Comparison of ENCODE assay signal across 15 cellular contexts in the genomic region with DNA sequence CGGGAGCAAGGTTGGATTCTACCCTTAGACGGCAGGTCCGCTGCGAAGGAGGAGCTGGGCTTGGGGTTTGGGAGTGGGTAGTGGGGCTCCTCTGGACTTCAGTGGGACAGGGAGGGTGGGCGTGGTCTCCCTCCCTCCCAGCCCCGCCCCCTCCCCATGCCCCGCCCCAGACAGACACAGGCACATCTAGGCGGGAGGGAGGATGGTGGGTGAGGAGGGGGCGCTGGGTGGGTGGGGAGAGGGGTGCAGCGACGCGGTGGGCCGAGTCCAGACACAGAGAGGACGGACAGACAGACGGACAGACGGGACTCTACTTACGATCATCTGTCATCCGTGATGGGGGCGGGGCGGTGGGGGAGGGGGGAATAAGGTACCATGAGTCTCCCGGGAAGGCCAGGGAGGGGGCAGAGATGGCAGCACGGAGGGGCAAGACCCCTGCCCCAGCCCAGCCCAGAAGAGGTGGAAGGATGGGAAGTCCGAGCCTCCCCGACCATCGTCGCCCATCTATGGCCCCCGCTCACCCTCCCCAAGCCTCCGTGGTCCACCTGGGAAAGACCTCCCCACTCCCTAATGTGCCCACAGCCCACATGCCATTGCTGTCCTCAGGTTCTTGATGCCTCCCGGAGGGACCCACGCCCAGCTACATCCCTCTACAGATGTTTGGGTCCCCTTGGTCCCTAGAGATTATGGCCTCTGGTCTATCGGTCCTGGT.
DNase-seq lines count a peak whose midpoint lies in the region; ATAC-seq, FAIRE-seq and TF ChIP-seq lines count a peak whose summit lies in the region.
"Had no signal": no experiment of that assay in that cellular context is flagged by ENCODE, and none has a peak within 500 bp of the region (broad histone marks: within the 10 kb centered on the region; RNA-seq: fewer than 3 reads in every experiment).

No MANE protein-coding gene starts in this region.

- intact Hi-C loops in kidney (cut with DNase I) = no loop called here
- intact Hi-C loops in CD14-positive monocyte (cut with micrococcal nuclease) = no loop called here

- H3K4me1 ChIP-seq in kidney (ENCODE audit: control insufficient read depth in 1 of 2, insufficient read depth in 1 of 2, low read depth in 1 of 2, low read length in 2 of 2) = no peaks in the 10 kb centered on the region

- H3K27me3 Mint-ChIP-seq in activated naive CD8-positive, alpha-beta T cell treated with anti-CD3 and anti-CD28 coated beads, Interleukin-2, amount 10 ng/mL, durations not matched to agents 7 days and 5 days = peaks cover 5% of the 10 kb centered on the region
- peaks cover 13% of the 10 kb centered on the region for H3K27me3 Mint-ChIP-seq in activated naive CD8-positive, alpha-beta T cell treated with anti-CD3 and anti-CD28 coated beads, Interleukin-2, amount 50 U/mL, for 24 hours
- H3K27me3 Mint-ChIP-seq in activated T-helper 17 cell treated with anti-CD3 and anti-CD28 coated beads, Interleukin-2, amount 50 U/mL, for 72 hours = peaks cover 16% of the 10 kb centered on the region
- H3K27me3 Mint-ChIP-seq in CD14-positive monocyte (ENCODE audit: low read depth in 3 of 3) = peaks cover 12 to 16% (median 12%) of the 10 kb centered on the region in 3 donors

- H3K4me3 ChIP-seq in kidney (ENCODE audit: low read length in 2 of 2) = no peak overlapping the region
- H3K4me3 ChIP-seq: BLaER1 had no signal

- FAIRE-seq in kidney (lab: Jason Lieb, UNC) = no peak
- FAIRE-seq: GM19239 had no signal

- no peak for ATAC-seq in activated naive CD8-positive, alpha-beta T cell treated with anti-CD3 and anti-CD28 coated beads, Interleukin-2, amount 10 ng/mL, durations not matched to agents 7 days and 5 days (ENCODE audit: low read depth)
- ATAC-seq in activated naive CD8-positive, alpha-beta T cell treated with anti-CD3 and anti-CD28 coated beads, Interleukin-2, amount 50 U/mL, for 24 hours = no peak
- no peak for ATAC-seq in activated T-helper 17 cell treated with anti-CD3 and anti-CD28 coated beads, Interleukin-2, amount 50 U/mL, for 72 hours (replicated peaks)
- ATAC-seq in HG03108 (IDR thresholded peaks at IDR 0.05; ENCODE audit: unreplicated experiment) (no peak), HG02571 (IDR thresholded peaks at IDR 0.05; ENCODE audit: unreplicated experiment) (no peak)

- no peak for DNase-seq in activated naive CD8-positive, alpha-beta T cell treated with anti-CD3 and anti-CD28 coated beads, Interleukin-2, amount 10 ng/mL, durations not matched to agents 7 days and 5 days
- DNase-seq in activated naive CD8-positive, alpha-beta T cell treated with anti-CD3 and anti-CD28 coated beads, Interleukin-2, amount 50 U/mL, for 24 hours = no peak
- peak; percentile 61 for DNase-seq in kidney
- no peak for DNase-seq in CD14-positive monocyte (ENCODE audit: low spot score)
- DNase-seq: 8988T; AML-193; CD4-positive, CD25-positive, alpha-beta regulatory T cell; DMS53; GF-D8 had no signal

- no peaks in the 10 kb centered on the region for H3K36me3 ChIP-seq in kidney (ENCODE audit: control insufficient read depth in 1 of 2, insufficient read depth in 2 of 2, low read length in 2 of 2)
- H3K36me3 ChIP-seq: BLaER1 had no signal

- peak overlapping the region; percentile 8 for H3K27ac Mint-ChIP-seq in activated naive CD8-positive, alpha-beta T cell treated with anti-CD3 and anti-CD28 coated beads, Interleukin-2, amount 10 ng/mL, durations not matched to agents 7 days and 5 days
- no peak overlapping the region for H3K27ac Mint-ChIP-seq in activated naive CD8-positive, alpha-beta T cell treated with anti-CD3 and anti-CD28 coated beads, Interleukin-2, amount 50 U/mL, for 24 hours
- peak overlapping the region; percentile 22 for H3K27ac Mint-ChIP-seq in activated T-helper 17 cell treated with anti-CD3 and anti-CD28 coated beads, Interleukin-2, amount 50 U/mL, for 72 hours
- no peak overlapping the region for H3K27ac Mint-ChIP-seq in CD14-positive monocyte
- H3K27ac Mint-ChIP-seq: IgD-negative memory B cell had no signal

- H3K9ac ChIP-seq in kidney (ENCODE audit: low read length in 2 of 2) = no peak overlapping the region
- H3K9ac ChIP-seq: BLaER1 had no signal

- peaks cover 0 to 11% of the 10 kb centered on the region in 2 donors for H3K9me3 ChIP-seq in kidney (ENCODE audit: control insufficient read depth in 1 of 2, low read length in 2 of 2)

- no peak for TF ChIP-seq CTCF in kidney (IDR thresholded peaks at IDR 0.05; ENCODE audit: borderline replicate concordance, extremely low read depth, insufficient read depth)
- TF ChIP-seq CTCF in CD14-positive monocyte (IDR thresholded peaks at IDR 0.05) = no peak

- POLR2A ChIA-PET in activated naive CD8-positive, alpha-beta T cell treated with anti-CD3 and anti-CD28 coated beads, Interleukin-2, amount 10 ng/mL, durations not matched to agents 7 days and 5 days (lab: Charles Lee) = no interaction called here

- H3K27ac ChIP-seq in kidney (ENCODE audit: low read depth in 2 of 2, low read length in 2 of 2) = no peak overlapping the region
- H3K27ac ChIP-seq: BLaER1 had no signal

- no peak overlapping the region for H3K4me3 Mint-ChIP-seq in activated naive CD8-positive, alpha-beta T cell treated with anti-CD3 and anti-CD28 coated beads, Interleukin-2, amount 10 ng/mL, durations not matched to agents 7 days and 5 days
- no peak overlapping the region for H3K4me3 Mint-ChIP-seq in activated naive CD8-positive, alpha-beta T cell treated with anti-CD3 and anti-CD28 coated beads, Interleukin-2, amount 50 U/mL, for 24 hours
- no peak overlapping the region for H3K4me3 Mint-ChIP-seq in activated T-helper 17 cell treated with anti-CD3 and anti-CD28 coated beads, Interleukin-2, amount 50 U/mL, for 72 hours
- H3K4me3 Mint-ChIP-seq in CD14-positive monocyte = no peak overlapping the region
- H3K4me3 Mint-ChIP-seq: CD4-positive, CD25-positive, alpha-beta regulatory T cell had no signal

- H3K9me3 Mint-ChIP-seq in activated naive CD8-positive, alpha-beta T cell treated with anti-CD3 and anti-CD28 coated beads, Interleukin-2, amount 10 ng/mL, durations not matched to agents 7 days and 5 days = no peaks in the 10 kb centered on the region
- peaks cover 4% of the 10 kb centered on the region for H3K9me3 Mint-ChIP-seq in activated naive CD8-positive, alpha-beta T cell treated with anti-CD3 and anti-CD28 coated beads, Interleukin-2, amount 50 U/mL, for 24 hours
- H3K9me3 Mint-ChIP-seq in activated T-helper 17 cell treated with anti-CD3 and anti-CD28 coated beads, Interleukin-2, amount 50 U/mL, for 72 hours = no peaks in the 10 kb centered on the region
- H3K9me3 Mint-ChIP-seq in CD14-positive monocyte = peaks cover 2 to 8% (median 4%) of the 10 kb centered on the region in 7 donors

- peaks cover 2% of the 10 kb centered on the region for H3K4me1 Mint-ChIP-seq in activated naive CD8-positive, alpha-beta T cell treated with anti-CD3 and anti-CD28 coated beads, Interleukin-2, amount 10 ng/mL, durations not matched to agents 7 days and 5 days
- H3K4me1 Mint-ChIP-seq in activated naive CD8-positive, alpha-beta T cell treated with anti-CD3 and anti-CD28 coated beads, Interleukin-2, amount 50 U/mL, for 24 hours = peaks cover 8% of the 10 kb centered on the region
- H3K4me1 Mint-ChIP-seq in activated T-helper 17 cell treated with anti-CD3 and anti-CD28 coated beads, Interleukin-2, amount 50 U/mL, for 72 hours = no peaks in the 10 kb centered on the region
- no peaks in the 10 kb centered on the region for H3K4me1 Mint-ChIP-seq in CD14-positive monocyte

- no peaks in the 10 kb centered on the region for H3K36me3 Mint-ChIP-seq in activated naive CD8-positive, alpha-beta T cell treated with anti-CD3 and anti-CD28 coated beads, Interleukin-2, amount 10 ng/mL, durations not matched to agents 7 days and 5 days
- H3K36me3 Mint-ChIP-seq in activated naive CD8-positive, alpha-beta T cell treated with anti-CD3 and anti-CD28 coated beads, Interleukin-2, amount 50 U/mL, for 24 hours (ENCODE audit: low read depth) = no peaks in the 10 kb centered on the region
- no peaks in the 10 kb centered on the region for H3K36me3 Mint-ChIP-seq in activated T-helper 17 cell treated with anti-CD3 and anti-CD28 coated beads, Interleukin-2, amount 50 U/mL, for 72 hours (ENCODE audit: low read depth)
- no peaks in the 10 kb centered on the region for H3K36me3 Mint-ChIP-seq in CD14-positive monocyte
- H3K36me3 Mint-ChIP-seq: CD4-positive, CD25-positive, alpha-beta regulatory T cell; IgD-negative memory B cell had no signal

Comparison
In these comparisons a context has a peak if more than half of its experiments do, and no peak if none do; other contexts are left out.
1. H3K27ac Mint-ChIP-seq: peak in activated naive CD8-positive, alpha-beta T cell treated with anti-CD3 and anti-CD28 coated beads, Interleukin-2, amount 10 ng/mL, durations not matched to agents 7 days and 5 days (single experiment) and activated T-helper 17 cell treated with anti-CD3 and anti-CD28 coated beads, Interleukin-2, amount 50 U/mL, for 72 hours (single experiment); none in activated naive CD8-positive, alpha-beta T cell treated with anti-CD3 and anti-CD28 coated beads, Interleukin-2, amount 50 U/mL, for 24 hours (single experiment) and CD14-positive monocyte (0 of 7).